Comparison of ENCODE assay signal across 17 cellular contexts in genomic region chr11:26843539-26843938, GRCh38.
"Had no signal": no experiment of that assay in that cellular context is flagged by ENCODE, and none has a peak within 500 bp of the region (broad histone marks: within the 10 kb centered on the region; RNA-seq: fewer than 3 reads in every experiment).

No MANE protein-coding gene starts in this region.

- H3K27ac ChIP-seq: brain microvascular endothelial cell, colonic mucosa, neutrophil, parathyroid adenoma, right lobe of liver, thyroid gland, WERI-Rb-1 had no signal

- H2AFZ ChIP-seq: parathyroid adenoma had no signal

- H3K9ac ChIP-seq: parathyroid adenoma had no signal

- ATAC-seq: natural killer cell treated with Interleukin-12 subunit alpha and Interleukin-12 subunit beta and Interleukin-15 and Interleukin-18, amount 100 ng/mL, for 72 hours; right lobe of liver; stimulated activated memory B cell treated with anti-CD40 and anti-IgM and Interleukin-4, amounts not matched to agents 10 μg/mL and 1 μg/mL and 100 μg/mL, for 72 hours had no signal

- H3K79me2 ChIP-seq: parathyroid adenoma had no signal

- H3K27me3 ChIP-seq: brain microvascular endothelial cell, colonic mucosa, neutrophil, right lobe of liver, thyroid gland had no signal

- H3K36me3 ChIP-seq: brain microvascular endothelial cell, colonic mucosa, neutrophil, right lobe of liver, thyroid gland, WERI-Rb-1 had no signal

- DNase-seq: activated CD4-positive, alpha-beta T cell treated with anti-CD3 and anti-CD28 coated beads for 1 hour; activated CD4-positive, alpha-beta T cell treated with anti-CD3 and anti-CD28 coated beads, Interleukin-2, amount 50 U/mL, for 4 hours; activated T-cell treated with anti-CD3 and anti-CD28 coated beads for 4 hours; amygdala; brain microvascular endothelial cell; colonic mucosa; erythroblast; right lobe of liver; stimulated activated CD4-positive, alpha-beta T cell treated with anti-CD3 and anti-CD28 coated beads, Interleukin-4, amount 100 ng/mL, for 4 hours; T-helper 2 cell; thyroid gland; WERI-Rb-1 had no signal

- H3K4me3 ChIP-seq: colonic mucosa, right lobe of liver, thyroid gland had no signal

- H3K4me1 ChIP-seq: colonic mucosa, parathyroid adenoma, right lobe of liver had no signal

- FAIRE-seq: endometrium had no signal

- H3K9me3 ChIP-seq: colonic mucosa, neutrophil, right lobe of liver, thyroid gland had no signal
